Comparison of ENCODE assay signal across 17 cellular contexts in genomic region chr4:40423735-40424134, GRCh38.
DNase-seq lines count a peak whose midpoint lies in the region; FAIRE-seq and TF ChIP-seq lines count a peak whose summit lies in the region.
"Had no signal": no experiment of that assay in that cellular context is flagged by ENCODE, and none has a peak within 500 bp of the region (broad histone marks: within the 10 kb centered on the region; RNA-seq: fewer than 3 reads in every experiment).

No MANE protein-coding gene starts in this region.

- DNase-seq in EH (ENCODE audit: low read depth), result peak; percentile 82
- peak; percentile 12 for DNase-seq in NCI-H460 (ENCODE audit: extremely low read depth, low read depth)
- DNase-seq in fibroblast of lung (ENCODE audit: low read depth in 2 of 2), result peak; percentile 52 to 64
- no peak for DNase-seq in progenitor cell of endocrine pancreas (ENCODE audit: low spot score, unreplicated experiment)
- no peak for DNase-seq in GM12892 (ENCODE audit: insufficient read length)
- DNase-seq in BE2C, result no peak
- no peak for DNase-seq in NCI-H345 treated with DMSO at 0.1 percent for 48 hours (lab: John Stamatoyannopoulos, UW; ENCODE audit: unreplicated experiment)
- no peak for DNase-seq in MG63
- DNase-seq: activated CD4-positive, CD25-positive, alpha-beta regulatory T cell treated with anti-CD3 and anti-CD28 coated beads, Interleukin-2, amount 50 U/mL, for 72 hours; hypothalamus; KBM-7; NCI-H345; occipital lobe; testis had no signal

- no peaks in the 10 kb centered on the region for H3K27me3 Mint-ChIP-seq in progenitor cell of endocrine pancreas

- peaks cover 8% of the 10 kb centered on the region for H3K4me1 Mint-ChIP-seq in progenitor cell of endocrine pancreas (ENCODE audit: low read depth)
- H3K4me1 Mint-ChIP-seq: brain had no signal

- TF ChIP-seq CTCF in fibroblast of lung (conservative IDR thresholded peaks at IDR 0.05 in 1 of 2, IDR thresholded peaks at IDR 0.05 in 1 of 2; ENCODE audit: low read depth in 1 of 2, low read length in 2 of 2), result no peak
- no peak for TF ChIP-seq CTCF in progenitor cell of endocrine pancreas (IDR thresholded peaks at IDR 0.05; ENCODE audit: unreplicated experiment)
- no peak for TF ChIP-seq CTCF in BE2C (IDR thresholded peaks at IDR 0.05; ENCODE audit: low read depth, low read length)

- FAIRE-seq in GM12892 (lab: Jason Lieb, UNC), result no peak

- no peak overlapping the region for H3K4me2 ChIP-seq in fibroblast of lung (ENCODE audit: extremely low read depth, insufficient read depth, low read length)

- peaks cover 56% of the 10 kb centered on the region for H3K36me3 Mint-ChIP-seq in progenitor cell of endocrine pancreas (ENCODE audit: insufficient read depth)

- H2AFZ ChIP-seq in fibroblast of lung (ENCODE audit: low read length), result no peak overlapping the region

- no peaks in the 10 kb centered on the region for H3K79me2 ChIP-seq in fibroblast of lung (ENCODE audit: control insufficient read depth, insufficient read depth, low read length)

- H3K4me3 Mint-ChIP-seq in progenitor cell of endocrine pancreas (ENCODE audit: low read depth), result peak overlapping the region; percentile 21
- H3K4me3 Mint-ChIP-seq: brain, CD14-positive monocyte had no signal

- no peaks in the 10 kb centered on the region for H3K9me3 ChIP-seq in fibroblast of lung (ENCODE audit: control insufficient read depth, insufficient read depth, low read depth, low read length)
- H3K9me3 ChIP-seq in BE2C, result no peaks in the 10 kb centered on the region
- H3K9me3 ChIP-seq in MG63, result no peaks in the 10 kb centered on the region
- H3K9me3 ChIP-seq: testis had no signal

- no peak overlapping the region for H3K9ac ChIP-seq in fibroblast of lung (ENCODE audit: insufficient read depth, low read length)

- no peaks in the 10 kb centered on the region for H4K20me1 ChIP-seq in fibroblast of lung (ENCODE audit: control insufficient read depth, extremely low read depth, insufficient read depth, low read length)

- no peaks in the 10 kb centered on the region for H3K4me1 ChIP-seq in fibroblast of lung (ENCODE audit: control insufficient read depth, extremely low read depth, insufficient read depth, low read length)
- no peaks in the 10 kb centered on the region for H3K4me1 ChIP-seq in BE2C
- H3K4me1 ChIP-seq: testis had no signal

- peak overlapping the region; percentile 79 for H3K27ac Mint-ChIP-seq in progenitor cell of endocrine pancreas
- H3K27ac Mint-ChIP-seq: brain had no signal

- TF ChIP-seq POLR2A in GM12892 (IDR thresholded peaks at IDR 0.05; ENCODE audit: low read depth, low read length), result no peak

- no peak overlapping the region for H3K4me3 ChIP-seq in fibroblast of lung (replicated peaks in 1 of 4; ENCODE audit: control extremely low read depth in 1 of 4, insufficient read depth in 1 of 4, low read depth in 3 of 4, low read length in 4 of 4)
- no peak overlapping the region for H3K4me3 ChIP-seq in BE2C (ENCODE audit: low read depth, low read length)
- no peak overlapping the region for H3K4me3 ChIP-seq in MG63
- H3K4me3 ChIP-seq: skin epidermis, testis had no signal

- H3K27me3 ChIP-seq in fibroblast of lung (ENCODE audit: control insufficient read depth, insufficient read depth, low read length) (peaks cover 2% of the 10 kb centered on the region), BE2C (no peaks in the 10 kb centered on the region), MG63 (no peaks in the 10 kb centered on the region)
- H3K27me3 ChIP-seq: testis had no signal

- H3K36me3 ChIP-seq in fibroblast of lung (ENCODE audit: control insufficient read depth, insufficient read depth, low read length) (no peaks in the 10 kb centered on the region), BE2C (no peaks in the 10 kb centered on the region), MG63 (no peaks in the 10 kb centered on the region)

- H3K9me3 Mint-ChIP-seq in progenitor cell of endocrine pancreas (ENCODE audit: low read depth), result peaks cover 12% of the 10 kb centered on the region

- no peak overlapping the region for H3K27ac ChIP-seq in fibroblast of lung (ENCODE audit: insufficient read depth, low read length)
- H3K27ac ChIP-seq: skin epidermis, testis had no signal

Comparison
In these comparisons a context has a peak if more than half of its experiments do, and no peak if none do; other contexts are left out.
1. DNase-seq: peak in EH (single experiment), NCI-H460 (single experiment) and fibroblast of lung (2 of 2); none in progenitor cell of endocrine pancreas (single experiment), GM12892 (single experiment), BE2C (single experiment), NCI-H345 treated with DMSO at 0.1 percent for 48 hours (single experiment) and MG63 (single experiment).